In the genomic region with DNA sequence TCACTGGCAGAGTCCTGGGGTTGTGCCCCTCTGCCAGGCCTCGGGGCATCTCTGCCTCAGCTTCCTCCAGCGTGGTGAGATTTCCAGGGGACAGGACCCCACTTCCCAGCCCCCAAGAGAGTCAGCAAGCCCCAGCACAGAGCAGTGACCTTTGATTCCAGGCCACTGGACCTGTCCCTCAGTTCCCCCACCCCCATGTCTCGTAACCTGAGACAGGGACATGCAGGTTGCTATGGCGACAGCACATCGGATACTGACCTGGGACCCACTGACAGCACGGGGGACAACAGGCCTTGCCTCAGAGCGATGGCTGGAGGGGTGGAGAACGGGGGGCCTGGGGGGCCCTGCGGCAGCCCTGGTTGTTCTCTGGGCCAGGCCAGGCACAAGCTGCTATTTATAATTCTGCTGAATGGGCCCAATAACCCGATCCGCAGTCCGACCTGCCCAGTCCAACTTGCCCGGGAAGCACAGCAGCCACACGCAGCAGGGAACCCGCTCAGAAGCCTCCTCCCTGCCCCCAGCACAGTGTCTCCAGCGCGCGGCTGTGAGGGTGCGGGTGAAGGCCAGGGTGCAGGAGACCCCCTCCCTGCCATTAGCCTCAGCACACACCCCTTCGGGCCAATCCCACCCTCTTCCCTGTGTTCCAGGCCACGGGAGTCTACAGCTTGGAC, we compare ENCODE assay signal across 1 cellular context.
TF ChIP-seq lines count a peak whose summit lies in the region.

No MANE protein-coding gene starts in this region.

TF ChIP-seq in HepG2, 621 proteins besides CTCF, POLR2A, EP300 and RAD21 (continued from another document and continues in another):
- TF ChIP-seq SOX13 (IDR thresholded peaks at IDR 0.05) (no peak), SOX13 (CRISPR knock-in tag; conservative IDR thresholded peaks at IDR 0.05 in 1 of 2, IDR thresholded peaks at IDR 0.05 in 1 of 2) (no peak), MIXL1 (CRISPR knock-in tag; IDR thresholded peaks at IDR 0.05) (no peak), ZSCAN22 (CRISPR knock-in tag; IDR thresholded peaks at IDR 0.05) (no peak), GFI1 (CRISPR knock-in tag; IDR thresholded peaks at IDR 0.05; ENCODE audit: borderline replicate concordance) (no peak), ZFP62 (CRISPR knock-in tag; IDR thresholded peaks at IDR 0.05) (no peak), MTERF4 (CRISPR knock-in tag; IDR thresholded peaks at IDR 0.05) (no peak), ZNF577 (CRISPR knock-in tag; IDR thresholded peaks at IDR 0.05; ENCODE audit: borderline replicate concordance, low read depth) (no peak), ZNF564 (CRISPR knock-in tag; IDR thresholded peaks at IDR 0.05) (no peak), PAX8 (CRISPR knock-in tag; IDR thresholded peaks at IDR 0.05; ENCODE audit: borderline replicate concordance) (no peak), ONECUT2 (CRISPR knock-in tag; IDR thresholded peaks at IDR 0.05) (no peak), ZNF33B (CRISPR knock-in tag; IDR thresholded peaks at IDR 0.05) (no peak), HOXD1 (CRISPR knock-in tag; IDR thresholded peaks at IDR 0.05) (no peak), ZNF253 (CRISPR knock-in tag; IDR thresholded peaks at IDR 0.05; ENCODE audit: borderline replicate concordance) (no peak), ZNF263 (CRISPR knock-in tag; IDR thresholded peaks at IDR 0.05) (no peak), DRAP1 (CRISPR knock-in tag; IDR thresholded peaks at IDR 0.05) (no peak), DNMT3B (CRISPR knock-in tag; conservative IDR thresholded peaks at IDR 0.05) (no peak), ZNF33A (CRISPR knock-in tag; IDR thresholded peaks at IDR 0.05; ENCODE audit: borderline replicate concordance) (no peak), PHF21A (CRISPR knock-in tag; IDR thresholded peaks at IDR 0.05) (peak; percentile 63), HMGXB3 (CRISPR knock-in tag; IDR thresholded peaks at IDR 0.05; ENCODE audit: borderline replicate concordance) (no peak), ZNF317 (CRISPR knock-in tag; IDR thresholded peaks at IDR 0.05) (no peak), NFYB (CRISPR knock-in tag; IDR thresholded peaks at IDR 0.05) (no peak), ZNF891 (CRISPR knock-in tag; IDR thresholded peaks at IDR 0.05) (no peak), SUZ12 (IDR thresholded peaks at IDR 0.05; ENCODE audit: low read depth, low read length) (no peak), ZBTB37 (CRISPR knock-in tag; IDR thresholded peaks at IDR 0.05) (no peak), ZNF335 (CRISPR knock-in tag; IDR thresholded peaks at IDR 0.05) (no peak), SNAPC2 (CRISPR knock-in tag; IDR thresholded peaks at IDR 0.05) (no peak), ZNF740 (CRISPR knock-in tag; IDR thresholded peaks at IDR 0.05) (no peak), HDAC2 (CRISPR knock-in tag; IDR thresholded peaks at IDR 0.05) (peak; percentile 56; the same call in 1 of the 2 replicates), AKAP8 (CRISPR knock-in tag; IDR thresholded peaks at IDR 0.05) (no peak), ZNF512B (CRISPR knock-in tag; IDR thresholded peaks at IDR 0.05; ENCODE audit: borderline replicate concordance) (no peak), ZNF44 (CRISPR knock-in tag; IDR thresholded peaks at IDR 0.05) (no peak), MAZ (IDR thresholded peaks at IDR 0.05; ENCODE audit: borderline replicate concordance, low read depth, low read length) (peak; percentile 47; the same call in 1 of the 2 replicates), MAZ (CRISPR knock-in tag; IDR thresholded peaks at IDR 0.05; ENCODE audit: low read depth) (no peak), NPAS2 (CRISPR knock-in tag; IDR thresholded peaks at IDR 0.05; ENCODE audit: borderline replicate concordance) (no peak), NKX3-1 (CRISPR knock-in tag; IDR thresholded peaks at IDR 0.05) (no peak), MXD4 (CRISPR knock-in tag; IDR thresholded peaks at IDR 0.05) (no peak), ZNF225 (CRISPR knock-in tag; IDR thresholded peaks at IDR 0.05) (no peak), ZNF260 (CRISPR knock-in tag; IDR thresholded peaks at IDR 0.05; ENCODE audit: borderline replicate concordance, low read depth) (no peak), SIN3A (IDR thresholded peaks at IDR 0.05; ENCODE audit: borderline replicate concordance, low read depth, low read length) (no peak), BRF2 (CRISPR knock-in tag; IDR thresholded peaks at IDR 0.05) (no peak), SPEN (CRISPR knock-in tag; IDR thresholded peaks at IDR 0.05; ENCODE audit: low read depth) (peak; percentile 42; the same call in 1 of the 2 replicates), ZNF292 (CRISPR knock-in tag; IDR thresholded peaks at IDR 0.05; ENCODE audit: borderline replicate concordance, low read depth) (peak; percentile 53; the same call in 1 of the 2 replicates), ZNF570 (CRISPR knock-in tag; IDR thresholded peaks at IDR 0.05; ENCODE audit: borderline replicate concordance) (no peak), SOX6 (IDR thresholded peaks at IDR 0.05) (no peak), SOX6 (CRISPR knock-in tag; IDR thresholded peaks at IDR 0.05) (no peak), TBX3 (IDR thresholded peaks at IDR 0.05; ENCODE audit: borderline replicate concordance) (no peak), ZNF230 (CRISPR knock-in tag; IDR thresholded peaks at IDR 0.05) (no peak), MEIS1 (CRISPR knock-in tag; IDR thresholded peaks at IDR 0.05; ENCODE audit: borderline replicate concordance) (no peak), ZNF781 (CRISPR knock-in tag; IDR thresholded peaks at IDR 0.05; ENCODE audit: borderline replicate concordance, not compliant biosample characterization) (no peak), RFX5 (IDR thresholded peaks at IDR 0.05; ENCODE audit: low read depth, low read length) (no peak)
- TF ChIP-seq, protein P1, sequence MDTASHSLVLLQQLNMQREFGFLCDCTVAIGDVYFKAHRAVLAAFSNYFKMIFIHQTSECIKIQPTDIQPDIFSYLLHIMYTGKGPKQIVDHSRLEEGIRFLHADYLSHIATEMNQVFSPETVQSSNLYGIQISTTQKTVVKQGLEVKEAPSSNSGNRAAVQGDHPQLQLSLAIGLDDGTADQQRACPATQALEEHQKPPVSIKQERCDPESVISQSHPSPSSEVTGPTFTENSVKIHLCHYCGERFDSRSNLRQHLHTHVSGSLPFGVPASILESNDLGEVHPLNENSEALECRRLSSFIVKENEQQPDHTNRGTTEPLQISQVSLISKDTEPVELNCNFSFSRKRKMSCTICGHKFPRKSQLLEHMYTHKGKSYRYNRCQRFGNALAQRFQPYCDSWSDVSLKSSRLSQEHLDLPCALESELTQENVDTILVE (CRISPR knock-in tag; IDR thresholded peaks at IDR 0.05), result no peak
- TF ChIP-seq, protein P2, sequence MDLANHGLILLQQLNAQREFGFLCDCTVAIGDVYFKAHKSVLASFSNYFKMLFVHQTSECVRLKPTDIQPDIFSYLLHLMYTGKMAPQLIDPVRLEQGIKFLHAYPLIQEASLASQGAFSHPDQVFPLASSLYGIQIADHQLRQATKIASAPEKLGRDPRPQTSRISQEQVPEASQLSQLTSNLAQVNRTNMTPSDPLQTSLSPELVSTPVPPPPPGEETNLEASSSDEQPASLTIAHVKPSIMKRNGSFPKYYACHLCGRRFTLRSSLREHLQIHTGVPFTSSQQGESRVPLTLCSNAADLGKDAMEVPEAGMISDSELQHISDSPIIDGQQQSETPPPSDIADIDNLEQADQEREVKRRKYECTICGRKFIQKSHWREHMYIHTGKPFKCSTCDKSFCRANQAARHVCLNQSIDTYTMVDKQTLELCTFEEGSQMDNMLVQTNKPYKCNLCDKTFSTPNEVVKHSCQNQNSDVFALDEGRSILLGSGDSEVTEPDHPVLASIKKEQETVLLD (CRISPR knock-in tag; IDR thresholded peaks at IDR 0.05; ENCODE audit: low read depth), result no peak
- TF ChIP-seq, protein P3, sequence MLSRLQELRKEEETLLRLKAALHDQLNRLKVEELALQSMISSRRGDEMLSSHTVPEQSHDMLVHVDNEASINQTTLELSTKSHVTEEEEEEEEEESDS (CRISPR knock-in tag; IDR thresholded peaks at IDR 0.05; ENCODE audit: borderline replicate concordance), result no peak
